9 cellular contexts compared by ENCODE assay signal in the genomic region with DNA sequence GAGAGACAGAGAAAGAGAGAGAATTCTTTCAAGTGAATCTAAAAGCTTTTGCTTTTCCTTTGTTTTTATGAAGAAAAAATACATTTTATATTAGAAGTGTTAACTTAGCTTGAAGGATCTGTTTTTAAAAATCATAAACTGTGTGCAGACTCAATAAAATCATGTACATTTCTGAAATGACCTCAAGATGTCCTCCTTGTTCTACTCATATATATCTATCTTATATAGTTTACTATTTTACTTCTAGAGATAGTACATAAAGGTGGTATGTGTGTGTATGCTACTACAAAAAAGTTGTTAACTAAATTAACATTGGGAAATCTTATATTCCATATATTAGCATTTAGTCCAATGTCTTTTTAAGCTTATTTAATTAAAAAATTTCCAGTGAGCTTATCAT.
DNase-seq lines count a peak whose midpoint lies in the region; ATAC-seq, FAIRE-seq and TF ChIP-seq lines count a peak whose summit lies in the region.
"Had no signal": no experiment of that assay in that cellular context is flagged by ENCODE, and none has a peak within 500 bp of the region (broad histone marks: within the 10 kb centered on the region; RNA-seq: fewer than 3 reads in every experiment).

No MANE protein-coding gene starts in this region.

- H3K27ac ChIP-seq in liver (ENCODE audit: low read depth in 1 of 2, low read length in 2 of 2): no peak overlapping the region
- H3K27ac ChIP-seq in HepG2 (ENCODE audit: extremely low read length, insufficient read depth, low read length): no peak overlapping the region
- no peak overlapping the region for H3K27ac ChIP-seq in ovary

- POLR2A ChIA-PET in HepG2 (lab: Yijun Ruan, JAX): no interaction called here

- in situ Hi-C loops in HepG2 (cut with HindIII; ENCODE audit: extremely low pct_ligation_motif_present, low pct_unique_long_range_greater_than_20kb): loop anchor here (25.0 kb wide), 1 partner anchor 356 kb away; no protein-coding TSS in a partner anchor

- ATAC-seq in HepG2 (no peak), HG03565 (IDR thresholded peaks at IDR 0.05; ENCODE audit: unreplicated experiment) (no peak)

- intact Hi-C loops in HepG2 (cut with micrococcal nuclease; ENCODE audit: unreplicated experiment) (loop anchor here (1.0 to 5.0 kb wide), 3 partner anchors 357 to 796 kb away; no protein-coding TSS in a partner anchor), ovary (cut with DNase I) (no loop called here)

- H3K4me2 ChIP-seq in HepG2 (ENCODE audit: low read depth, low read length): no peak overlapping the region

- peak; percentile 65 for TF ChIP-seq RAD21 in liver (IDR thresholded peaks at IDR 0.05)
- no peak for TF ChIP-seq RAD21 in HepG2 (CRISPR knock-in tag; IDR thresholded peaks at IDR 0.05)

- CTCF ChIA-PET in HepG2 (lab: Yijun Ruan, JAX; ENCODE audit: low intra/inter-chr PET ratio, low total read pairs): interaction anchor here (1.2 kb wide), 1 partner anchor 487 kb away, joined by 3 read pairs; no protein-coding TSS in a partner anchor

- TF ChIP-seq EP300 in HepG2 (IDR thresholded peaks at IDR 0.05; ENCODE audit: low read depth in 2 of 2, low read length in 2 of 2): no peak
- no peak for TF ChIP-seq EP300 in HepG2 (CRISPR knock-in tag; IDR thresholded peaks at IDR 0.05; ENCODE audit: borderline replicate concordance)
- TF ChIP-seq EP300 in ovary (IDR thresholded peaks at IDR 0.05): no peak

- H3K4me1 ChIP-seq in liver (ENCODE audit: control insufficient read depth in 4 of 4, insufficient read depth in 4 of 4, low read length in 3 of 4): no peaks in the 10 kb centered on the region
- no peaks in the 10 kb centered on the region for H3K4me1 ChIP-seq in HepG2 (ENCODE audit: insufficient read depth, low read length)
- H3K4me1 ChIP-seq in ovary (ENCODE audit: insufficient read depth): no peaks in the 10 kb centered on the region

- H3K27me3 ChIP-seq in liver (ENCODE audit: control insufficient read depth in 4 of 4, insufficient read depth in 4 of 4, low read length in 3 of 4) (no peaks in the 10 kb centered on the region), HepG2 (ENCODE audit: control insufficient read depth in 1 of 2, insufficient read depth in 2 of 2, low read length in 2 of 2) (no peaks in the 10 kb centered on the region), ovary (no peaks in the 10 kb centered on the region)

- no peaks in the 10 kb centered on the region for H3K79me2 ChIP-seq in HepG2 (ENCODE audit: insufficient read depth, low read length)

- TF ChIP-seq POLR2A in HepG2 (IDR thresholded peaks at IDR 0.05; ENCODE audit: insufficient read depth in 1 of 2, low read depth in 2 of 2, low read length in 2 of 2): no peak
- no peak for TF ChIP-seq POLR2A in ovary (IDR thresholded peaks at IDR 0.05)

- FAIRE-seq in HepG2 (lab: Jason Lieb, UNC): no peak

- DNase-seq in HepG2 (ENCODE audit: low spot score) (no peak), RPMI7951 (ENCODE audit: low read depth) (peak; percentile 24), fibroblast of the conjunctiva (ENCODE audit: low read depth) (peak; percentile 16), GM10266 (ENCODE audit: extremely low spot score) (no peak), ovary (no peak)
- DNase-seq in central memory CD4-positive, alpha-beta T cell: no peak
- DNase-seq: kidney glomerular epithelial cell had no signal

- H3K9me3 ChIP-seq in liver (ENCODE audit: control insufficient read depth in 4 of 4, low read length in 3 of 4) (no peaks in the 10 kb centered on the region), HepG2 (ENCODE audit: low read length) (no peaks in the 10 kb centered on the region), ovary (no peaks in the 10 kb centered on the region)

- BruUV-seq in HepG2 (replicated peaks; lab: Mats Ljungman, UMichigan): no TSS peak

- H3K36me3 ChIP-seq in liver (ENCODE audit: control insufficient read depth in 4 of 4, insufficient read depth in 3 of 4, low read depth in 1 of 4, low read length in 3 of 4) (peaks cover 0 to under 1% (median 0%) of the 10 kb centered on the region in 4 donors), HepG2 (replicated peaks in 1 of 2; ENCODE audit: control insufficient read depth in 1 of 2, insufficient read depth in 2 of 2, low read length in 2 of 2) (no peaks in the 10 kb centered on the region), ovary (no peaks in the 10 kb centered on the region)

- H3K4me3 ChIP-seq in liver (ENCODE audit: low read depth in 1 of 3, low read length in 3 of 3): no peak overlapping the region
- H3K4me3 ChIP-seq in HepG2 (replicated peaks in 1 of 3; ENCODE audit: insufficient read depth in 1 of 3, low read depth in 2 of 3, low read length in 3 of 3): no peak overlapping the region
- H3K4me3 ChIP-seq in ovary: no peak overlapping the region

- peak; percentile 20 for TF ChIP-seq CTCF in liver (IDR thresholded peaks at IDR 0.05; ENCODE audit: low read depth, low read length, missing input control)
- TF ChIP-seq CTCF in HepG2 (CRISPR knock-in tag; IDR thresholded peaks at IDR 0.05): no peak
- TF ChIP-seq CTCF in GM10266 (IDR thresholded peaks at IDR 0.05; ENCODE audit: control insufficient read depth, insufficient read depth, low read depth, missing control alignments): no peak
- TF ChIP-seq CTCF in ovary (IDR thresholded peaks at IDR 0.05): no peak

- no peak overlapping the region for H2AFZ ChIP-seq in HepG2 (ENCODE audit: low read length)

- no peaks in the 10 kb centered on the region for H4K20me1 ChIP-seq in HepG2 (ENCODE audit: insufficient read depth, low read length)

- no peak overlapping the region for H3K9ac ChIP-seq in liver (ENCODE audit: low read depth in 1 of 2, low read length in 2 of 2)
- H3K9ac ChIP-seq in HepG2 (ENCODE audit: insufficient read depth, low read depth, low read length): no peak overlapping the region

TF ChIP-seq in liver, 16 proteins besides CTCF, POLR2A, EP300 and RAD21 (continues in another document):
- TF ChIP-seq RXRA (IDR thresholded peaks at IDR 0.05) (no peak), EGR1 (IDR thresholded peaks at IDR 0.05; ENCODE audit: low read depth in 2 of 2) (no peak), FOXA2 (IDR thresholded peaks at IDR 0.05) (no peak), JUND (IDR thresholded peaks at IDR 0.05) (no peak), FOXA1 (IDR thresholded peaks at IDR 0.05) (no peak), GABPA (IDR thresholded peaks at IDR 0.05 in 1 of 2, conservative IDR thresholded peaks at IDR 0.05 in 1 of 2) (no peak), HNF4G (IDR thresholded peaks at IDR 0.05) (no peak), SP1 (IDR thresholded peaks at IDR 0.05) (no peak), NR2F2 (IDR thresholded peaks at IDR 0.05) (no peak)
- TF ChIP-seq, protein P1, sequence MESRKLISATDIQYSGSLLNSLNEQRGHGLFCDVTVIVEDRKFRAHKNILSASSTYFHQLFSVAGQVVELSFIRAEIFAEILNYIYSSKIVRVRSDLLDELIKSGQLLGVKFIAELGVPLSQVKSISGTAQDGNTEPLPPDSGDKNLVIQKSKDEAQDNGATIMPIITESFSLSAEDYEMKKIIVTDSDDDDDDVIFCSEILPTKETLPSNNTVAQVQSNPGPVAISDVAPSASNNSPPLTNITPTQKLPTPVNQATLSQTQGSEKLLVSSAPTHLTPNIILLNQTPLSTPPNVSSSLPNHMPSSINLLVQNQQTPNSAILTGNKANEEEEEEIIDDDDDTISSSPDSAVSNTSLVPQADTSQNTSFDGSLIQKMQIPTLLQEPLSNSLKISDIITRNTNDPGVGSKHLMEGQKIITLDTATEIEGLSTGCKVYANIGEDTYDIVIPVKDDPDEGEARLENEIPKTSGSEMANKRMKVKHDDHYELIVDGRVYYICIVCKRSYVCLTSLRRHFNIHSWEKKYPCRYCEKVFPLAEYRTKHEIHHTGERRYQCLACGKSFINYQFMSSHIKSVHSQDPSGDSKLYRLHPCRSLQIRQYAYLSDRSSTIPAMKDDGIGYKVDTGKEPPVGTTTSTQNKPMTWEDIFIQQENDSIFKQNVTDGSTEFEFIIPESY (IDR thresholded peaks at IDR 0.05): no peak
- TF ChIP-seq, protein P2, sequence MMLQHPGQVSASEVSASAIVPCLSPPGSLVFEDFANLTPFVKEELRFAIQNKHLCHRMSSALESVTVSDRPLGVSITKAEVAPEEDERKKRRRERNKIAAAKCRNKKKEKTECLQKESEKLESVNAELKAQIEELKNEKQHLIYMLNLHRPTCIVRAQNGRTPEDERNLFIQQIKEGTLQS (IDR thresholded peaks at IDR 0.05): no peak

TF ChIP-seq in HepG2, 621 proteins besides CTCF, POLR2A, EP300 and RAD21:
- no peak for TF ChIP-seq IKZF1 (IDR thresholded peaks at IDR 0.05)
- TF ChIP-seq TRIM22 (IDR thresholded peaks at IDR 0.05): no peak
- TF ChIP-seq HNRNPLL (IDR thresholded peaks at IDR 0.05; ENCODE audit: low read depth, low read length, poor library complexity, severe bottlenecking): no peak
- no peak for TF ChIP-seq HNRNPK (IDR thresholded peaks at IDR 0.05; ENCODE audit: low read depth, low read length, poor library complexity, severe bottlenecking)
- TF ChIP-seq E2F2 (CRISPR knock-in tag; IDR thresholded peaks at IDR 0.05; ENCODE audit: borderline replicate concordance): no peak
- no peak for TF ChIP-seq HIVEP1 (CRISPR knock-in tag; IDR thresholded peaks at IDR 0.05)
- no peak for TF ChIP-seq EHMT2 (IDR thresholded peaks at IDR 0.05; ENCODE audit: borderline replicate concordance, low read depth, low read length)

Comparison
In these comparisons a context has a peak if more than half of its experiments do, and no peak if none do; other contexts are left out.
1. DNase-seq: peak in RPMI7951 (single experiment) and fibroblast of the conjunctiva (single experiment); none in HepG2 (single experiment), GM10266 (single experiment), ovary (0 of 5) and central memory CD4-positive, alpha-beta T cell (single experiment).